15 cellular contexts compared by ENCODE assay signal in genomic region chr3:147925272-147925671, GRCh38.
DNase-seq lines count a peak whose midpoint lies in the region; ATAC-seq and TF ChIP-seq lines count a peak whose summit lies in the region.
"Had no signal": no experiment of that assay in that cellular context is flagged by ENCODE, and none has a peak within 500 bp of the region (broad histone marks: within the 10 kb centered on the region; RNA-seq: fewer than 3 reads in every experiment).

No MANE protein-coding gene starts in this region.

- no peaks in the 10 kb centered on the region for H3F3A ChIP-seq in GM23248 (ENCODE audit: insufficient read depth)

- H3K27ac Mint-ChIP-seq in chondrocyte (ENCODE audit: unreplicated experiment): peak overlapping the region; percentile 15
- H3K27ac Mint-ChIP-seq in activated naive CD8-positive, alpha-beta T cell treated with anti-CD3 and anti-CD28 coated beads for 36 hours: no peak overlapping the region
- no peak overlapping the region for H3K27ac Mint-ChIP-seq in stimulated activated memory B cell treated with anti-CD40 and anti-IgM and Interleukin-4, amounts not matched to agents 10 μg/mL and 1 μg/mL and 100 μg/mL, for 72 hours
- H3K27ac Mint-ChIP-seq: CD4-positive, alpha-beta T cell had no signal

- H4K20me1 ChIP-seq in GM23248 (ENCODE audit: insufficient read depth): no peaks in the 10 kb centered on the region

- no peaks in the 10 kb centered on the region for H3K36me3 ChIP-seq in GM23248 (ENCODE audit: low read depth)

- H3K4me2 ChIP-seq in GM23248 (ENCODE audit: unreplicated experiment): no peak overlapping the region
- H3K4me2 ChIP-seq: GM23338 had no signal

- no peaks in the 10 kb centered on the region for H3K36me3 Mint-ChIP-seq in chondrocyte (ENCODE audit: low read depth)
- H3K36me3 Mint-ChIP-seq in activated naive CD8-positive, alpha-beta T cell treated with anti-CD3 and anti-CD28 coated beads for 36 hours: no peaks in the 10 kb centered on the region
- no peaks in the 10 kb centered on the region for H3K36me3 Mint-ChIP-seq in stimulated activated memory B cell treated with anti-CD40 and anti-IgM and Interleukin-4, amounts not matched to agents 10 μg/mL and 1 μg/mL and 100 μg/mL, for 72 hours

- H3K4me1 ChIP-seq in GM23248 (ENCODE audit: insufficient read depth): peaks cover 23% of the 10 kb centered on the region

- in situ Hi-C loops in GM23248 (cut with MboI): no loop called here

- no peaks in the 10 kb centered on the region for H3K27me3 Mint-ChIP-seq in chondrocyte (ENCODE audit: low read depth)
- no peaks in the 10 kb centered on the region for H3K27me3 Mint-ChIP-seq in activated naive CD8-positive, alpha-beta T cell treated with anti-CD3 and anti-CD28 coated beads for 36 hours
- H3K27me3 Mint-ChIP-seq in stimulated activated memory B cell treated with anti-CD40 and anti-IgM and Interleukin-4, amounts not matched to agents 10 μg/mL and 1 μg/mL and 100 μg/mL, for 72 hours: no peaks in the 10 kb centered on the region
- H3K27me3 Mint-ChIP-seq: CD4-positive, alpha-beta T cell had no signal

- no peaks in the 10 kb centered on the region for H3K27me3 ChIP-seq in GM23248 (replicated peaks; ENCODE audit: insufficient read depth)

- H3K79me2 ChIP-seq in GM23248 (ENCODE audit: insufficient read depth): no peaks in the 10 kb centered on the region

- no peak overlapping the region for H2AFZ ChIP-seq in GM23248
- H2AFZ ChIP-seq: GM23338 had no signal

- intact Hi-C loops in posterior cingulate gyrus (cut with DNase I): no loop called here

- no peak overlapping the region for H3K4me3 Mint-ChIP-seq in chondrocyte (ENCODE audit: unreplicated experiment)
- no peak overlapping the region for H3K4me3 Mint-ChIP-seq in activated naive CD8-positive, alpha-beta T cell treated with anti-CD3 and anti-CD28 coated beads for 36 hours
- no peak overlapping the region for H3K4me3 Mint-ChIP-seq in stimulated activated memory B cell treated with anti-CD40 and anti-IgM and Interleukin-4, amounts not matched to agents 10 μg/mL and 1 μg/mL and 100 μg/mL, for 72 hours
- H3K4me3 Mint-ChIP-seq: CD4-positive, alpha-beta T cell; GM23338 had no signal

- H3K9me3 Mint-ChIP-seq in chondrocyte (ENCODE audit: low read depth): no peaks in the 10 kb centered on the region
- H3K9me3 Mint-ChIP-seq in activated naive CD8-positive, alpha-beta T cell treated with anti-CD3 and anti-CD28 coated beads for 36 hours: peaks cover 4% of the 10 kb centered on the region
- no peaks in the 10 kb centered on the region for H3K9me3 Mint-ChIP-seq in stimulated activated memory B cell treated with anti-CD40 and anti-IgM and Interleukin-4, amounts not matched to agents 10 μg/mL and 1 μg/mL and 100 μg/mL, for 72 hours
- H3K9me3 Mint-ChIP-seq: GM23338 had no signal

- H3K4me1 Mint-ChIP-seq in chondrocyte (ENCODE audit: low read depth): peaks cover 33% of the 10 kb centered on the region
- H3K4me1 Mint-ChIP-seq in activated naive CD8-positive, alpha-beta T cell treated with anti-CD3 and anti-CD28 coated beads for 36 hours: no peaks in the 10 kb centered on the region
- H3K4me1 Mint-ChIP-seq in stimulated activated memory B cell treated with anti-CD40 and anti-IgM and Interleukin-4, amounts not matched to agents 10 μg/mL and 1 μg/mL and 100 μg/mL, for 72 hours: no peaks in the 10 kb centered on the region

- no peaks in the 10 kb centered on the region for H3K9me3 ChIP-seq in GM23248 (ENCODE audit: low read depth)

- no peak for ATAC-seq in stimulated activated memory B cell treated with anti-CD40 and anti-IgM and Interleukin-4, amounts not matched to agents 10 μg/mL and 1 μg/mL and 100 μg/mL, for 72 hours
- ATAC-seq: GM23338 had no signal

- H3K9ac ChIP-seq in GM23248: no peak overlapping the region

- no peak for TF ChIP-seq CTCF in chondrocyte (IDR thresholded peaks at IDR 0.05)

- no peak overlapping the region for H3K27ac ChIP-seq in GM23248
- H3K27ac ChIP-seq: C4-2B had no signal

- DNase-seq in COLO829 (ENCODE audit: low spot score) (peak; percentile 34), GM23248 (peak; percentile 25), chondrocyte (ENCODE audit: low spot score) (no peak), foreskin melanocyte (peak; percentile 41), posterior cingulate gyrus (no peak), NCI-H1105 treated with DMSO at 0.1 percent for 48 hours (lab: John Stamatoyannopoulos, UW) (no peak)
- DNase-seq in activated naive CD8-positive, alpha-beta T cell treated with anti-CD3 and anti-CD28 coated beads for 36 hours: no peak
- DNase-seq: AML-193; CD4-positive, alpha-beta T cell; DMS79 treated with DMSO at 0.1 percent for 48 hours; EL; HCEC 1CT had no signal

- H3K9me2 ChIP-seq in GM23248 (ENCODE audit: insufficient read depth): no peaks in the 10 kb centered on the region

- H3K4me3 ChIP-seq in GM23248: no peak overlapping the region
- H3K4me3 ChIP-seq: GM23338 had no signal

Comparison
In these comparisons a context has a peak if more than half of its experiments do, and no peak if none do; other contexts are left out.
1. DNase-seq: peak in COLO829 (single experiment), GM23248 (single experiment) and foreskin melanocyte (single experiment); none in chondrocyte (single experiment), posterior cingulate gyrus (0 of 10), activated naive CD8-positive, alpha-beta T cell treated with anti-CD3 and anti-CD28 coated beads for 36 hours (single experiment) and NCI-H1105 treated with DMSO at 0.1 percent for 48 hours (single experiment).